In the genomic region with DNA sequence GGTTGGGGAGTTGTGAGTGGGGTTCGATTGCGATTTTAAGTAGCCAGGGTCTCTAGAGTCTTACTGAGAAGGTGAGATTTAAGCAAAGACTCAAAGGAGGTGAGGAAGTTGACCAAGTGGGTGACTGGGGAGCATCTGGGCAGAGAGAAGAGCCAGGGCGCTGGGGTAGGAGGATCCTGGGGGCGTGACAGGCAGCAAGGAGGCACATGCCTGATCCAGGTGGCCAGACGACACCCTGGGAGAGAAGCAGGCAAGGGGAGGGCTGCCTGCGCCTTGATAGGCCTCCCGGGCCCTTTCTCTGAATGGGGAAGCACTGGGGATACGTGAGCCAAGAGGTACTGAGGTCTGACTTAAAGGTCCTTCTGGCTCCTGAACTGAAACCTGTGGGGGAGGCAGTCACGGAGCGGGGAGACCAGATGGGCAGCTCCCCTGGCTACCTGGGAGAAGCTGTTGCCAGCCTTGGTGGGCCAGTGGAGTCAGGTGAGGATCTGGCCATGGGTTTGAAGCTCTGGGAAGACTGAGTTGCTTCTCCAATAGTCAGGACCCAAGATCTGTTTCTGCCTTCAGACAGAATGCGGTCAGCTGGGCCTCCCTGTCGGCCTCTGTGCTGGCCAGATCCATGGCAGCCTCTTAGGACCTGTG, we compare ENCODE assay signal across 26 cellular contexts. TPM values are rescaled to one million over a fixed set of nuclear protein-coding genes. Genes with fewer than 3 reads are reported as not detected.
A peak's percentile ranks its signal among the peaks of the same experiment; 100 is the strongest.
DNase-seq lines count a peak whose midpoint lies in the region; ATAC-seq, FAIRE-seq and TF ChIP-seq lines count a peak whose summit lies in the region.
"Had no signal": no experiment of that assay in that cellular context is flagged by ENCODE, and none has a peak within 500 bp of the region (broad histone marks: within the 10 kb centered on the region; RNA-seq: fewer than 3 reads in every experiment).

No MANE protein-coding gene starts in this region.

- DNase-seq in stimulated activated naive CD8-positive, alpha-beta T cell treated with anti-CD3 and anti-CD28 coated beads, Interleukin-15, amount 100 ng/mL, for 72 hours, result no peak
- DNase-seq in WTC11 (ENCODE audit: low spot score), result no peak
- no peak for DNase-seq in naive thymus-derived CD8-positive, alpha-beta T cell
- DNase-seq in left lung, result no peak
- DNase-seq in trophoblast cell, result no peak
- DNase-seq in uterus, result no peak
- DNase-seq in H54 (ENCODE audit: insufficient read length, low spot score), result no peak
- DNase-seq: activated CD4-positive, alpha-beta T cell treated with anti-CD3 and anti-CD28 coated beads for 36 hours; activated effector memory CD4-positive, alpha-beta T cell treated with anti-CD3 and anti-CD28 coated beads, Interleukin-2, amount 50 U/mL, for 16 hours; brain microvascular endothelial cell; cortex of kidney; heart right ventricle; KBM-7; left colon; naive B cell; NCI-H1436; NCI-H526 had no signal

- no peak overlapping the region for H3K14ac ChIP-seq in trophoblast cell (ENCODE audit: low read length)

- no peaks in the 10 kb centered on the region for H3K9me3 Mint-ChIP-seq in stimulated activated naive CD8-positive, alpha-beta T cell treated with anti-CD3 and anti-CD28 coated beads, Interleukin-15, Interleukin-2, amounts not matched to agents 100 ng/mL and 50 ng/mL, for 24 hours
- no peaks in the 10 kb centered on the region for H3K9me3 Mint-ChIP-seq in stimulated activated naive CD8-positive, alpha-beta T cell treated with anti-CD3 and anti-CD28 coated beads, Interleukin-15, amount 100 ng/mL, for 72 hours
- H3K9me3 Mint-ChIP-seq in WTC11, result no peaks in the 10 kb centered on the region
- no peaks in the 10 kb centered on the region for H3K9me3 Mint-ChIP-seq in naive thymus-derived CD8-positive, alpha-beta T cell
- H3K9me3 Mint-ChIP-seq: CD14-positive monocyte, naive B cell had no signal

- no peak overlapping the region for H2AK5ac ChIP-seq in trophoblast cell (ENCODE audit: low read length)

- no peaks in the 10 kb centered on the region for H3K79me2 ChIP-seq in trophoblast cell (ENCODE audit: control insufficient read depth, insufficient read depth, low read length, poor library complexity)

- H3K4me3 ChIP-seq in left lung (no peak overlapping the region), trophoblast cell (ENCODE audit: low read depth, low read length) (no peak overlapping the region), uterus (no peak overlapping the region)
- H3K4me3 ChIP-seq: heart right ventricle had no signal

- FAIRE-seq in H54 (lab: Jason Lieb, UNC), result no peak
- FAIRE-seq: G401.6, GM18507, TTC549 had no signal

- ATAC-seq in stimulated activated naive CD8-positive, alpha-beta T cell treated with anti-CD3 and anti-CD28 coated beads, Interleukin-15, amount 100 ng/mL, for 72 hours, result no peak
- no peak for ATAC-seq in WTC11
- no peak for ATAC-seq in naive thymus-derived CD8-positive, alpha-beta T cell
- ATAC-seq in left lung, result no peak
- ATAC-seq: activated CD4-positive, alpha-beta T cell treated with anti-CD3 and anti-CD28 coated beads for 36 hours; HCT116; left colon had no signal

- H3K27ac ChIP-seq in left lung, result no peak overlapping the region
- H3K27ac ChIP-seq in trophoblast cell (ENCODE audit: low read depth, low read length), result no peak overlapping the region
- H3K27ac ChIP-seq in uterus, result no peak overlapping the region
- H3K27ac ChIP-seq: brain microvascular endothelial cell had no signal

- TF ChIP-seq CTCF in WTC11 (IDR thresholded peaks at IDR 0.05) (no peak), left lung (IDR thresholded peaks at IDR 0.05) (no peak), uterus (IDR thresholded peaks at IDR 0.05) (no peak)

- TF ChIP-seq POLR2A in uterus (IDR thresholded peaks at IDR 0.05) (no peak), H54 (IDR thresholded peaks at IDR 0.05; ENCODE audit: low read depth, low read length) (no peak)

- H4K8ac ChIP-seq in trophoblast cell (ENCODE audit: low read depth, low read length), result no peak overlapping the region

- no peaks in the 10 kb centered on the region for H3K27me3 Mint-ChIP-seq in stimulated activated naive CD8-positive, alpha-beta T cell treated with anti-CD3 and anti-CD28 coated beads, Interleukin-15, Interleukin-2, amounts not matched to agents 100 ng/mL and 50 ng/mL, for 24 hours
- no peaks in the 10 kb centered on the region for H3K27me3 Mint-ChIP-seq in stimulated activated naive CD8-positive, alpha-beta T cell treated with anti-CD3 and anti-CD28 coated beads, Interleukin-15, amount 100 ng/mL, for 72 hours
- no peaks in the 10 kb centered on the region for H3K27me3 Mint-ChIP-seq in WTC11 (ENCODE audit: low read depth)
- H3K27me3 Mint-ChIP-seq in naive thymus-derived CD8-positive, alpha-beta T cell, result no peaks in the 10 kb centered on the region
- H3K27me3 Mint-ChIP-seq: activated CD4-positive, alpha-beta T cell treated with anti-CD3 and anti-CD28 coated beads for 36 hours; naive B cell had no signal

- no peak overlapping the region for H3K9ac ChIP-seq in trophoblast cell (ENCODE audit: low read length)

- H2AFZ ChIP-seq in trophoblast cell (ENCODE audit: insufficient read depth, low read length, poor library complexity), result no peak overlapping the region

- H2BK5ac ChIP-seq in trophoblast cell (ENCODE audit: low read depth, low read length, poor library complexity), result no peak overlapping the region

- no peak overlapping the region for H3K23ac ChIP-seq in trophoblast cell (ENCODE audit: low read length)

- H3K27me3 ChIP-seq in left lung (no peaks in the 10 kb centered on the region), trophoblast cell (ENCODE audit: insufficient read depth, low read length) (no peaks in the 10 kb centered on the region), uterus (no peaks in the 10 kb centered on the region)
- H3K27me3 ChIP-seq: brain microvascular endothelial cell, heart right ventricle had no signal

- H3K4ac ChIP-seq in trophoblast cell (ENCODE audit: low read depth, low read length), result no peak overlapping the region

- no peaks in the 10 kb centered on the region for H3K79me1 ChIP-seq in trophoblast cell (ENCODE audit: low read length)

- CTCF ChIA-PET in WTC11 (lab: Charles Lee), result interaction anchor here (0.8 to 1.3 kb wide), 3 partner anchors 31 to 61 kb away, joined by 3 to 4 read pairs (median 3); a partner anchor contains a TSS

- H3K36me3 ChIP-seq in left lung (peaks cover 0 to 47% of the 10 kb centered on the region in 2 donors), trophoblast cell (ENCODE audit: control insufficient read depth in 1 of 2, insufficient read depth in 2 of 2, low read length in 2 of 2) (peaks cover 36 to 38% of the 10 kb centered on the region in 2 experiments), uterus (no peaks in the 10 kb centered on the region)

- H3K9me3 ChIP-seq in left lung, result no peaks in the 10 kb centered on the region
- H3K9me3 ChIP-seq in trophoblast cell (ENCODE audit: insufficient read depth, low read depth, low read length), result no peaks in the 10 kb centered on the region
- H3K9me3 ChIP-seq in uterus, result no peaks in the 10 kb centered on the region
- H3K9me3 ChIP-seq: heart right ventricle had no signal

- intact Hi-C loops in left lung (cut with DNase I) (no loop called here), uterus (cut with DNase I; ENCODE audit: low total_unique reads) (no loop called here)

- peaks cover 16% of the 10 kb centered on the region for H3K36me3 Mint-ChIP-seq in stimulated activated naive CD8-positive, alpha-beta T cell treated with anti-CD3 and anti-CD28 coated beads, Interleukin-15, Interleukin-2, amounts not matched to agents 100 ng/mL and 50 ng/mL, for 24 hours (ENCODE audit: low read depth)
- H3K36me3 Mint-ChIP-seq in WTC11, result peaks cover 9% of the 10 kb centered on the region; the same call in 1 of the 2 replicates
- peaks cover 0 to 25% (median 0%) of the 10 kb centered on the region in 3 donors for H3K36me3 Mint-ChIP-seq in naive thymus-derived CD8-positive, alpha-beta T cell
- H3K36me3 Mint-ChIP-seq: naive B cell had no signal

- H3K27ac Mint-ChIP-seq in stimulated activated naive CD8-positive, alpha-beta T cell treated with anti-CD3 and anti-CD28 coated beads, Interleukin-15, Interleukin-2, amounts not matched to agents 100 ng/mL and 50 ng/mL, for 24 hours, result peak overlapping the region; percentile 61
- peak overlapping the region in 1 of 2 donors; percentile 23 for H3K27ac Mint-ChIP-seq in stimulated activated naive CD8-positive, alpha-beta T cell treated with anti-CD3 and anti-CD28 coated beads, Interleukin-15, amount 100 ng/mL, for 72 hours
- H3K27ac Mint-ChIP-seq in WTC11, result peak overlapping the region; percentile 75; the same call in 1 of the 2 replicates
- H3K27ac Mint-ChIP-seq in naive thymus-derived CD8-positive, alpha-beta T cell, result peak overlapping the region in 6 of 10 donors; percentile 14 to 72 (median 42)
- H3K27ac Mint-ChIP-seq: activated CD4-positive, alpha-beta T cell treated with anti-CD3 and anti-CD28 coated beads for 36 hours had no signal

- H4K91ac ChIP-seq in trophoblast cell (ENCODE audit: low read depth, low read length), result no peak overlapping the region

- H4K12ac ChIP-seq in trophoblast cell (ENCODE audit: low read depth, low read length), result no peak overlapping the region

- no peak overlapping the region for H3K4me2 ChIP-seq in trophoblast cell (ENCODE audit: low read length)

- H3K4me3 Mint-ChIP-seq in stimulated activated naive CD8-positive, alpha-beta T cell treated with anti-CD3 and anti-CD28 coated beads, Interleukin-15, Interleukin-2, amounts not matched to agents 100 ng/mL and 50 ng/mL, for 24 hours, result no peak overlapping the region
- no peak overlapping the region for H3K4me3 Mint-ChIP-seq in stimulated activated naive CD8-positive, alpha-beta T cell treated with anti-CD3 and anti-CD28 coated beads, Interleukin-15, amount 100 ng/mL, for 72 hours
- H3K4me3 Mint-ChIP-seq in WTC11, result no peak overlapping the region
- peak overlapping the region in 1 of 10 donors; percentile 63 for H3K4me3 Mint-ChIP-seq in naive thymus-derived CD8-positive, alpha-beta T cell
- H3K4me3 Mint-ChIP-seq: activated CD4-positive, alpha-beta T cell treated with anti-CD3 and anti-CD28 coated beads for 36 hours; CD14-positive monocyte had no signal

- POLR2A ChIA-PET in WTC11 (lab: Charles Lee), result interaction anchor here (0.6 kb wide), 1 partner anchor 112 kb away, joined by 3 read pairs; no protein-coding TSS in a partner anchor
- POLR2A ChIA-PET in naive thymus-derived CD8-positive, alpha-beta T cell (lab: Charles Lee), result interaction anchor here (8.7 kb wide), 1 partner anchor 17 kb away, joined by 145 read pairs; a partner anchor contains a TSS

- H2BK12ac ChIP-seq in trophoblast cell (ENCODE audit: low read length), result no peak overlapping the region

- no CpG with 5 or more reads among the region's 12 CpGs for WGBS in trophoblast cell (ENCODE audit: extremely low coverage, insufficient coverage, insufficient read length)

- H3K4me1 ChIP-seq in left lung (peaks cover 11 to 68% of the 10 kb centered on the region in 2 donors), trophoblast cell (ENCODE audit: control insufficient read depth in 1 of 2, insufficient read depth in 2 of 2, low read length in 2 of 2) (peaks cover 6 to 8% of the 10 kb centered on the region in 2 experiments), uterus (peaks cover 0 to 9% of the 10 kb centered on the region in 2 donors)

- H2BK120ac ChIP-seq in trophoblast cell (ENCODE audit: insufficient read depth, low read length, poor library complexity), result no peak overlapping the region

- no peak overlapping the region for H3K18ac ChIP-seq in trophoblast cell (ENCODE audit: low read length)

- H3K4me1 Mint-ChIP-seq in stimulated activated naive CD8-positive, alpha-beta T cell treated with anti-CD3 and anti-CD28 coated beads, Interleukin-15, Interleukin-2, amounts not matched to agents 100 ng/mL and 50 ng/mL, for 24 hours (ENCODE audit: low read depth), result peaks cover 31% of the 10 kb centered on the region
- peaks cover 65% of the 10 kb centered on the region for H3K4me1 Mint-ChIP-seq in stimulated activated naive CD8-positive, alpha-beta T cell treated with anti-CD3 and anti-CD28 coated beads, Interleukin-15, amount 100 ng/mL, for 72 hours
- H3K4me1 Mint-ChIP-seq in WTC11, result peaks cover 8% of the 10 kb centered on the region
- H3K4me1 Mint-ChIP-seq in naive thymus-derived CD8-positive, alpha-beta T cell, result peaks cover 18 to 54% (median 41%) of the 10 kb centered on the region in 4 donors

RNA-seq across cellular contexts. Expression of a gene that starts 5.4 kb away (rescaled TPM):
- total RNA-seq in WTC11 (2021) (29.1 to 37.5 TPM (median 31.0 TPM) in 3 replicates), left lung (10 to 100 TPM; 24.7 to 34.5 TPM), uterus (10 to 100 TPM; 26.5 to 79.7 (median 47.6) TPM)
- 10 to 100 TPM; 64.5 to 73.2 TPM for total RNA-seq in naive thymus-derived CD8-positive, alpha-beta T cell
- 10 to 100 TPM in 2 of 3 donors, 1 to 10 TPM in 1; 9.8 to 30.0 (median 28.7) TPM for polyA plus RNA-seq in naive thymus-derived CD8-positive, alpha-beta T cell
- 11.5 and 14.1 TPM in 2 replicates for polyA plus RNA-seq in trophoblast cell (2013)

RNA-seq across cellular contexts. Expression of a gene that starts 17.5 kb away (rescaled TPM):
- 15.1 to 17.6 TPM (median 15.3 TPM) in 3 replicates for total RNA-seq in WTC11 (2021)
- 10 to 100 TPM; 67.1 to 67.7 TPM for total RNA-seq in naive thymus-derived CD8-positive, alpha-beta T cell
- polyA plus RNA-seq in naive thymus-derived CD8-positive, alpha-beta T cell, result 10 to 100 TPM; 15.7 to 26.4 (median 16.3) TPM
- total RNA-seq in left lung, result 10 to 100 TPM; 20.6 to 29.2 TPM
- 19.6 and 22.5 TPM in 2 replicates for polyA plus RNA-seq in trophoblast cell (2013)
- total RNA-seq in uterus, result 10 to 100 TPM; 17.4 to 31.1 (median 20.6) TPM

RNA-seq across cellular contexts. Expression of a gene that starts 28.3 kb away (rescaled TPM):
- total RNA-seq in WTC11 (2021) (39.6 to 40.0 TPM (median 40.0 TPM) in 3 replicates), left lung (10 to 100 TPM; 11.1 to 12.2 TPM), uterus (10 to 100 TPM in 2 of 4 donors, 1 to 10 TPM in 2; 1.8 to 29.6 (median 15.0) TPM)
- total RNA-seq in naive thymus-derived CD8-positive, alpha-beta T cell, result 1 to 10 TPM; 8.4 to 8.5 TPM
- 1 to 10 TPM; 1.4 to 4.3 (median 3.2) TPM for polyA plus RNA-seq in naive thymus-derived CD8-positive, alpha-beta T cell
- polyA plus RNA-seq in trophoblast cell (2013), result 29.3 and 29.7 TPM in 2 replicates

RNA-seq across cellular contexts. Expression of a gene that starts 30.1 kb away (rescaled TPM):
- total RNA-seq in WTC11 (2021) (0.11 to 0.16 TPM in 2 of 3 replicates, not detected in the other), left lung (not detected), uterus (not detected)
- not detected for total RNA-seq in naive thymus-derived CD8-positive, alpha-beta T cell
- polyA plus RNA-seq in naive thymus-derived CD8-positive, alpha-beta T cell, result under 1 TPM in 1 of 3 donors, not detected in 2; 0.06 TPM
- not detected in 2 replicates for polyA plus RNA-seq in trophoblast cell (2013)
- total RNA-seq: heart right ventricle, HT-29, mesenteric fat pad, posterior vena cava had no signal
- polyA plus RNA-seq: CD14-positive monocyte, heart right ventricle had no signal

RNA-seq across cellular contexts. Expression of a gene that starts 30.9 kb away (rescaled TPM):
- total RNA-seq in WTC11 (2021), result 36.0 to 37.4 TPM (median 37.4 TPM) in 3 replicates
- total RNA-seq in naive thymus-derived CD8-positive, alpha-beta T cell, result 10 to 100 TPM; 81.3 to 93.0 TPM
- polyA plus RNA-seq in naive thymus-derived CD8-positive, alpha-beta T cell, result 10 to 100 TPM; 10.4 to 19.4 (median 18.5) TPM
- 10 to 100 TPM; 24.4 to 30.8 TPM for total RNA-seq in left lung
- polyA plus RNA-seq in trophoblast cell (2013), result 12.2 and 12.5 TPM in 2 replicates
- 10 to 100 TPM in 2 of 4 donors, 1 to 10 TPM in 2; 4.7 to 44.8 (median 23.7) TPM for total RNA-seq in uterus
